In the genomic region with DNA sequence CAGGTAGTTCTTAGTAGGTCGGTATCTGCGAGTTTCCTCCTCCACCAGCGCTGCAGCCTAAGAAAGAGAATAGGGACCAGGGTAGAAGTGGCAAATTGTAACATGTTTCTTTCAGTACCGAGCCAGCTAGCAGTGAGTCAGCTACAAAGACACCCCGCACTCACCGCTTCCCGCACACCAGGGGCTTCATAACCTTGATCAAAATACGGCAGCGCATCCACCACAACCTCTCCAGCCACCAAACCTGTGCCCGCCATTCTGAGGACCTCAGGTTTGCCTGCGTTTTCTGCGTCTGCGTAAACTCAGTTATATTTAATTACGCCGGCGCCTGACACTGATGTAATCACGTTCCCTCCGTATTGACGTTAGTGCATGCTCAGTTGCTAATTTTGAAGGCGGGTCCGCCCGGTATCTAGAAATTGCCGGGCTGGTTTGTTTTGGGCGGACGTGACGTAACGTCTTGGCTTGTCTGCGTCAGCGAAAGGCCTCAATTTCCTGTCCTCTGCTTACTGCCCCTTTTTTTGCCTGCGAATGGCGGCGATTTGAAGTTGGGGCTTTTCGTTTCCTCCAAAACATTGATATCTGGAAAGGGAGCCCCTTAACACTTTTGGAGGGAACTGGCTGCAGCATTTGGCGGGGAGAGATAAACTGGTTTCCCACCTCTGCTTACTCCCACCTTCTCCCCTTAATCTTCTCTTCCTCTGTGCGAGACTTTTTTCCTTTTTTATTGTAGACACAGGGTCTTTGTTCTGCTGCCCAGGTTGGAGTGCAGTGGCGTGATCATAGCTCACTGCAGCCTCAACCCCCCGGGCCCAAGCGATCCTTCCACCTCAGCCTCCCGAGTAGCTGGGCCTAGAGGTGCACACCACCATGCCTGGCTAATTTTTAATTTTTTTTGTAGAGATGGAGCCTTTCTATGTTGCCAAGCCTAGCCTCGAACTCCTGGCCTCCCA, we compare ENCODE assay signal across 1 cellular context.
TF ChIP-seq lines count a peak whose summit lies in the region.

Gene BCAS2 (minus strand): TSS at position 281 of the 953 bp plus-strand sequence. CDS start 24 bp downstream, at position 257.

TF ChIP-seq in GM12878, 131 proteins besides CTCF, POLR2A, EP300 and RAD21 (continued from another document):
- no peak for TF ChIP-seq CUX1 (IDR thresholded peaks at IDR 0.05; ENCODE audit: insufficient replicate concordance, low read depth, low read length)
- TF ChIP-seq, protein P1, sequence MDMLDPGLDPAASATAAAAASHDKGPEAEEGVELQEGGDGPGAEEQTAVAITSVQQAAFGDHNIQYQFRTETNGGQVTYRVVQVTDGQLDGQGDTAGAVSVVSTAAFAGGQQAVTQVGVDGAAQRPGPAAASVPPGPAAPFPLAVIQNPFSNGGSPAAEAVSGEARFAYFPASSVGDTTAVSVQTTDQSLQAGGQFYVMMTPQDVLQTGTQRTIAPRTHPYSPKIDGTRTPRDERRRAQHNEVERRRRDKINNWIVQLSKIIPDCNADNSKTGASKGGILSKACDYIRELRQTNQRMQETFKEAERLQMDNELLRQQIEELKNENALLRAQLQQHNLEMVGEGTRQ (IDR thresholded peaks at IDR 0.05; ENCODE audit: borderline replicate concordance, low read depth, low read length): no peak; the same call in 1 of the 2 replicates
- TF ChIP-seq ATF7 (IDR thresholded peaks at IDR 0.05; ENCODE audit: low read depth): peak; percentile 98
- no peak for TF ChIP-seq MTA2 (IDR thresholded peaks at IDR 0.05; ENCODE audit: low read depth)
- TF ChIP-seq BACH1 (IDR thresholded peaks at IDR 0.05; ENCODE audit: borderline replicate concordance): peak; percentile 50; the same call in 1 of the 2 replicates
- 0 out of 2 replicates have a peak, but pooled peaks have one; percentile 16 for TF ChIP-seq SMC3 (IDR thresholded peaks at IDR 0.05; ENCODE audit: borderline replicate concordance, low read length)
- TF ChIP-seq, protein P2, sequence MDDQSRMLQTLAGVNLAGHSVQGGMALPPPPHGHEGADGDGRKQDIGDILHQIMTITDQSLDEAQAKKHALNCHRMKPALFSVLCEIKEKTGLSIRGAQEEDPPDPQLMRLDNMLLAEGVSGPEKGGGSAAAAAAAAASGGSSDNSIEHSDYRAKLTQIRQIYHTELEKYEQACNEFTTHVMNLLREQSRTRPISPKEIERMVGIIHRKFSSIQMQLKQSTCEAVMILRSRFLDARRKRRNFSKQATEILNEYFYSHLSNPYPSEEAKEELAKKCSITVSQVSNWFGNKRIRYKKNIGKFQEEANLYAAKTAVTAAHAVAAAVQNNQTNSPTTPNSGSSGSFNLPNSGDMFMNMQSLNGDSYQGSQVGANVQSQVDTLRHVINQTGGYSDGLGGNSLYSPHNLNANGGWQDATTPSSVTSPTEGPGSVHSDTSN (IDR thresholded peaks at IDR 0.05; ENCODE audit: insufficient replicate concordance, low read depth, low read length): no peak
- TF ChIP-seq BCL11A (IDR thresholded peaks at IDR 0.05; ENCODE audit: low read depth, low read length): peak; percentile 9; the same call in 1 of the 2 replicates
- no peak for TF ChIP-seq SP1 (IDR thresholded peaks at IDR 0.05; ENCODE audit: low read depth, low read length)
- peak; percentile 59 for TF ChIP-seq RAD51 (IDR thresholded peaks at IDR 0.05)
- TF ChIP-seq, protein P3, sequence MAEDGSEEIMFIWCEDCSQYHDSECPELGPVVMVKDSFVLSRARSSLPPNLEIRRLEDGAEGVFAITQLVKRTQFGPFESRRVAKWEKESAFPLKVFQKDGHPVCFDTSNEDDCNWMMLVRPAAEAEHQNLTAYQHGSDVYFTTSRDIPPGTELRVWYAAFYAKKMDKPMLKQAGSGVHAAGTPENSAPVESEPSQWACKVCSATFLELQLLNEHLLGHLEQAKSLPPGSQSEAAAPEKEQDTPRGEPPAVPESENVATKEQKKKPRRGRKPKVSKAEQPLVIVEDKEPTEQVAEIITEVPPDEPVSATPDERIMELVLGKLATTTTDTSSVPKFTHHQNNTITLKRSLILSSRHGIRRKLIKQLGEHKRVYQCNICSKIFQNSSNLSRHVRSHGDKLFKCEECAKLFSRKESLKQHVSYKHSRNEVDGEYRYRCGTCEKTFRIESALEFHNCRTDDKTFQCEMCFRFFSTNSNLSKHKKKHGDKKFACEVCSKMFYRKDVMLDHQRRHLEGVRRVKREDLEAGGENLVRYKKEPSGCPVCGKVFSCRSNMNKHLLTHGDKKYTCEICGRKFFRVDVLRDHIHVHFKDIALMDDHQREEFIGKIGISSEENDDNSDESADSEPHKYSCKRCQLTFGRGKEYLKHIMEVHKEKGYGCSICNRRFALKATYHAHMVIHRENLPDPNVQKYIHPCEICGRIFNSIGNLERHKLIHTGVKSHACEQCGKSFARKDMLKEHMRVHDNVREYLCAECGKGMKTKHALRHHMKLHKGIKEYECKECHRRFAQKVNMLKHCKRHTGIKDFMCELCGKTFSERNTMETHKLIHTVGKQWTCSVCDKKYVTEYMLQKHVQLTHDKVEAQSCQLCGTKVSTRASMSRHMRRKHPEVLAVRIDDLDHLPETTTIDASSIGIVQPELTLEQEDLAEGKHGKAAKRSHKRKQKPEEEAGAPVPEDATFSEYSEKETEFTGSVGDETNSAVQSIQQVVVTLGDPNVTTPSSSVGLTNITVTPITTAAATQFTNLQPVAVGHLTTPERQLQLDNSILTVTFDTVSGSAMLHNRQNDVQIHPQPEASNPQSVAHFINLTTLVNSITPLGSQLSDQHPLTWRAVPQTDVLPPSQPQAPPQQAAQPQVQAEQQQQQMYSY (CRISPR knock-in tag; IDR thresholded peaks at IDR 0.05): no peak
- 0 out of 2 replicates have a peak, but pooled peaks have one; percentile 27 for TF ChIP-seq CBFB (IDR thresholded peaks at IDR 0.05; ENCODE audit: low read depth)
- TF ChIP-seq, protein P4, sequence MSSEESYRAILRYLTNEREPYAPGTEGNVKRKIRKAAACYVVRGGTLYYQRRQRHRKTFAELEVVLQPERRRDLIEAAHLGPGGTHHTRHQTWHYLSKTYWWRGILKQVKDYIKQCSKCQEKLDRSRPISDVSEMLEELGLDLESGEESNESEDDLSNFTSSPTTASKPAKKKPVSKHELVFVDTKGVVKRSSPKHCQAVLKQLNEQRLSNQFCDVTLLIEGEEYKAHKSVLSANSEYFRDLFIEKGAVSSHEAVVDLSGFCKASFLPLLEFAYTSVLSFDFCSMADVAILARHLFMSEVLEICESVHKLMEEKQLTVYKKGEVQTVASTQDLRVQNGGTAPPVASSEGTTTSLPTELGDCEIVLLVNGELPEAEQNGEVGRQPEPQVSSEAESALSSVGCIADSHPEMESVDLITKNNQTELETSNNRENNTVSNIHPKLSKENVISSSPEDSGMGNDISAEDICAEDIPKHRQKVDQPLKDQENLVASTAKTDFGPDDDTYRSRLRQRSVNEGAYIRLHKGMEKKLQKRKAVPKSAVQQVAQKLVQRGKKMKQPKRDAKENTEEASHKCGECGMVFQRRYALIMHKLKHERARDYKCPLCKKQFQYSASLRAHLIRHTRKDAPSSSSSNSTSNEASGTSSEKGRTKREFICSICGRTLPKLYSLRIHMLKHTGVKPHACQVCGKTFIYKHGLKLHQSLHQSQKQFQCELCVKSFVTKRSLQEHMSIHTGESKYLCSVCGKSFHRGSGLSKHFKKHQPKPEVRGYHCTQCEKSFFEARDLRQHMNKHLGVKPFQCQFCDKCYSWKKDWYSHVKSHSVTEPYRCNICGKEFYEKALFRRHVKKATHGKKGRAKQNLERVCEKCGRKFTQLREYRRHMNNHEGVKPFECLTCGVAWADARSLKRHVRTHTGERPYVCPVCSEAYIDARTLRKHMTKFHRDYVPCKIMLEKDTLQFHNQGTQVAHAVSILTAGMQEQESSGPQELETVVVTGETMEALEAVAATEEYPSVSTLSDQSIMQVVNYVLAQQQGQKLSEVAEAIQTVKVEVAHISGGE (CRISPR knock-in tag; IDR thresholded peaks at IDR 0.05): no peak
- peak; percentile 79 for TF ChIP-seq KLF5 (IDR thresholded peaks at IDR 0.05; ENCODE audit: partially characterized antibody)
- peak; percentile 34; the same call in 1 of the 2 replicates for TF ChIP-seq SIN3A (IDR thresholded peaks at IDR 0.05; ENCODE audit: low read depth, low read length)
- TF ChIP-seq SIX5 (IDR thresholded peaks at IDR 0.05; ENCODE audit: low read depth, low read length, severe bottlenecking): peak; percentile 56
- TF ChIP-seq HCFC1 (IDR thresholded peaks at IDR 0.05; ENCODE audit: low read length): peak; percentile 65
- TF ChIP-seq PAX8 (IDR thresholded peaks at IDR 0.05): no peak
- no peak for TF ChIP-seq FOS (IDR thresholded peaks at IDR 0.05; ENCODE audit: borderline replicate concordance, extremely low read depth, insufficient read length)
- no peak for TF ChIP-seq USF1 (IDR thresholded peaks at IDR 0.05; ENCODE audit: borderline replicate concordance, extremely low read length, insufficient read depth, low read depth, low read length)
- peak; percentile 84 for TF ChIP-seq ATF2 (IDR thresholded peaks at IDR 0.05; ENCODE audit: low read length)
- peak; percentile 98 for TF ChIP-seq CREM (IDR thresholded peaks at IDR 0.05; ENCODE audit: low read depth)
- peak; percentile 67 for TF ChIP-seq RUNX3 (IDR thresholded peaks at IDR 0.05; ENCODE audit: low read length)
- TF ChIP-seq JUNB (IDR thresholded peaks at IDR 0.05): no peak; the same call in 1 of the 2 replicates
- peak; percentile 43; the same call in 1 of the 2 replicates for TF ChIP-seq RFX5 (IDR thresholded peaks at IDR 0.05; ENCODE audit: low read depth, low read length)
- TF ChIP-seq ZNF384 (IDR thresholded peaks at IDR 0.05; ENCODE audit: borderline replicate concordance, low read depth, low read length): peak; percentile 55; the same call in 1 of the 2 replicates
- TF ChIP-seq CHD1 (IDR thresholded peaks at IDR 0.05; ENCODE audit: low read depth, low read length): no peak
- no peak for TF ChIP-seq WRNIP1 (IDR thresholded peaks at IDR 0.05; ENCODE audit: borderline replicate concordance, low read depth, low read length)
- peak; percentile 93 for TF ChIP-seq YY1 (IDR thresholded peaks at IDR 0.05; ENCODE audit: low read depth, low read length)
- 0 out of 2 replicates have a peak, but pooled peaks have one; percentile 12 for TF ChIP-seq NRF1 (conservative IDR thresholded peaks at IDR 0.05; ENCODE audit: low read depth, low read length)
- TF ChIP-seq MTA3 (IDR thresholded peaks at IDR 0.05; ENCODE audit: borderline replicate concordance, low read length): no peak
- TF ChIP-seq ETV6 (conservative IDR thresholded peaks at IDR 0.05 in 1 of 2, IDR thresholded peaks at IDR 0.05 in 1 of 2; ENCODE audit: borderline replicate concordance in 1 of 2, low read depth in 1 of 2): 0 out of 4 replicates have a peak, but pooled peaks have one; percentile 15 to 76
- no peak for TF ChIP-seq FOXM1 (IDR thresholded peaks at IDR 0.05; ENCODE audit: low read depth, low read length)
- peak; percentile 83 for TF ChIP-seq POU2F2 (IDR thresholded peaks at IDR 0.05; ENCODE audit: borderline replicate concordance, low read depth, low read length)
- peak; percentile 79 for TF ChIP-seq TAF1 (IDR thresholded peaks at IDR 0.05; ENCODE audit: borderline replicate concordance, low read depth, low read length)
- TF ChIP-seq NBN (IDR thresholded peaks at IDR 0.05): peak; percentile 91
- TF ChIP-seq GABPA (IDR thresholded peaks at IDR 0.05; ENCODE audit: low read depth): peak; percentile 95
